1 cellular context compared by ENCODE assay signal in the genomic region with DNA sequence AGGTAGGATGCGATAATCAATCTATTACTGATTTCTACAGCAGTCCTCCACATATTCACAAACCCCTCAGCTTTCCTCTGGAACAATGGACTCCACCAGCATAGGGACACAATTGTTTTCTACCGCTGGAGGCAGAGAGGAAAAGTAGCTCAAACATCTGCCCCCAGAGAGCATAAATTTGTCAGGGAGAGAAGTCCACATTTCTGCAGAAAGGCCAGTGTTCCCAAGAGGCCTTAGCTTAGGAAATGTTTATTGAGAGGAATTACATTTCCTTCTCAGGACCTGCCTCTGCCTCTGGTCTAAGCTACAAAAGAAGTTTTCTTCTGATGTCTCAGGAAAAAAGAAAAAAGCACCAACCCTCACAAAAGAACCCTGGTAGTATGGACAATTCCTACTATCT.
TF ChIP-seq lines count a peak whose summit lies in the region.

No MANE protein-coding gene starts in this region.

TF ChIP-seq in GM23338, 12 proteins besides CTCF, POLR2A, EP300 and RAD21:
- TF ChIP-seq JUNB (IDR thresholded peaks at IDR 0.05; ENCODE audit: unreplicated experiment) = no peak
- no peak for TF ChIP-seq ZNF114 (CRISPR knock-in tag; IDR thresholded peaks at IDR 0.05)
- TF ChIP-seq CREB1 (CRISPR knock-in tag; IDR thresholded peaks at IDR 0.05; ENCODE audit: low read depth) = no peak
- TF ChIP-seq REST (IDR thresholded peaks at IDR 0.05; ENCODE audit: unreplicated experiment) = no peak
- TF ChIP-seq STAT1 (IDR thresholded peaks at IDR 0.05; ENCODE audit: unreplicated experiment) = no peak
- no peak for TF ChIP-seq NANOG (IDR thresholded peaks at IDR 0.05; ENCODE audit: borderline replicate concordance)
- TF ChIP-seq POLR2AphosphoS5 (IDR thresholded peaks at IDR 0.05; ENCODE audit: low read depth) = no peak
- no peak for TF ChIP-seq ZNF331 (CRISPR knock-in tag; IDR thresholded peaks at IDR 0.05; ENCODE audit: low read depth)
- no peak for TF ChIP-seq EZH2 (IDR thresholded peaks at IDR 0.05; ENCODE audit: low read depth, unreplicated experiment)
- TF ChIP-seq EZH2phosphoT487 (IDR thresholded peaks at IDR 0.05; ENCODE audit: unreplicated experiment) = no peak
- TF ChIP-seq, protein P1, sequence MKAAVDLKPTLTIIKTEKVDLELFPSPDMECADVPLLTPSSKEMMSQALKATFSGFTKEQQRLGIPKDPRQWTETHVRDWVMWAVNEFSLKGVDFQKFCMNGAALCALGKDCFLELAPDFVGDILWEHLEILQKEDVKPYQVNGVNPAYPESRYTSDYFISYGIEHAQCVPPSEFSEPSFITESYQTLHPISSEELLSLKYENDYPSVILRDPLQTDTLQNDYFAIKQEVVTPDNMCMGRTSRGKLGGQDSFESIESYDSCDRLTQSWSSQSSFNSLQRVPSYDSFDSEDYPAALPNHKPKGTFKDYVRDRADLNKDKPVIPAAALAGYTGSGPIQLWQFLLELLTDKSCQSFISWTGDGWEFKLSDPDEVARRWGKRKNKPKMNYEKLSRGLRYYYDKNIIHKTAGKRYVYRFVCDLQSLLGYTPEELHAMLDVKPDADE (IDR thresholded peaks at IDR 0.05) = no peak
- TF ChIP-seq, protein P2, sequence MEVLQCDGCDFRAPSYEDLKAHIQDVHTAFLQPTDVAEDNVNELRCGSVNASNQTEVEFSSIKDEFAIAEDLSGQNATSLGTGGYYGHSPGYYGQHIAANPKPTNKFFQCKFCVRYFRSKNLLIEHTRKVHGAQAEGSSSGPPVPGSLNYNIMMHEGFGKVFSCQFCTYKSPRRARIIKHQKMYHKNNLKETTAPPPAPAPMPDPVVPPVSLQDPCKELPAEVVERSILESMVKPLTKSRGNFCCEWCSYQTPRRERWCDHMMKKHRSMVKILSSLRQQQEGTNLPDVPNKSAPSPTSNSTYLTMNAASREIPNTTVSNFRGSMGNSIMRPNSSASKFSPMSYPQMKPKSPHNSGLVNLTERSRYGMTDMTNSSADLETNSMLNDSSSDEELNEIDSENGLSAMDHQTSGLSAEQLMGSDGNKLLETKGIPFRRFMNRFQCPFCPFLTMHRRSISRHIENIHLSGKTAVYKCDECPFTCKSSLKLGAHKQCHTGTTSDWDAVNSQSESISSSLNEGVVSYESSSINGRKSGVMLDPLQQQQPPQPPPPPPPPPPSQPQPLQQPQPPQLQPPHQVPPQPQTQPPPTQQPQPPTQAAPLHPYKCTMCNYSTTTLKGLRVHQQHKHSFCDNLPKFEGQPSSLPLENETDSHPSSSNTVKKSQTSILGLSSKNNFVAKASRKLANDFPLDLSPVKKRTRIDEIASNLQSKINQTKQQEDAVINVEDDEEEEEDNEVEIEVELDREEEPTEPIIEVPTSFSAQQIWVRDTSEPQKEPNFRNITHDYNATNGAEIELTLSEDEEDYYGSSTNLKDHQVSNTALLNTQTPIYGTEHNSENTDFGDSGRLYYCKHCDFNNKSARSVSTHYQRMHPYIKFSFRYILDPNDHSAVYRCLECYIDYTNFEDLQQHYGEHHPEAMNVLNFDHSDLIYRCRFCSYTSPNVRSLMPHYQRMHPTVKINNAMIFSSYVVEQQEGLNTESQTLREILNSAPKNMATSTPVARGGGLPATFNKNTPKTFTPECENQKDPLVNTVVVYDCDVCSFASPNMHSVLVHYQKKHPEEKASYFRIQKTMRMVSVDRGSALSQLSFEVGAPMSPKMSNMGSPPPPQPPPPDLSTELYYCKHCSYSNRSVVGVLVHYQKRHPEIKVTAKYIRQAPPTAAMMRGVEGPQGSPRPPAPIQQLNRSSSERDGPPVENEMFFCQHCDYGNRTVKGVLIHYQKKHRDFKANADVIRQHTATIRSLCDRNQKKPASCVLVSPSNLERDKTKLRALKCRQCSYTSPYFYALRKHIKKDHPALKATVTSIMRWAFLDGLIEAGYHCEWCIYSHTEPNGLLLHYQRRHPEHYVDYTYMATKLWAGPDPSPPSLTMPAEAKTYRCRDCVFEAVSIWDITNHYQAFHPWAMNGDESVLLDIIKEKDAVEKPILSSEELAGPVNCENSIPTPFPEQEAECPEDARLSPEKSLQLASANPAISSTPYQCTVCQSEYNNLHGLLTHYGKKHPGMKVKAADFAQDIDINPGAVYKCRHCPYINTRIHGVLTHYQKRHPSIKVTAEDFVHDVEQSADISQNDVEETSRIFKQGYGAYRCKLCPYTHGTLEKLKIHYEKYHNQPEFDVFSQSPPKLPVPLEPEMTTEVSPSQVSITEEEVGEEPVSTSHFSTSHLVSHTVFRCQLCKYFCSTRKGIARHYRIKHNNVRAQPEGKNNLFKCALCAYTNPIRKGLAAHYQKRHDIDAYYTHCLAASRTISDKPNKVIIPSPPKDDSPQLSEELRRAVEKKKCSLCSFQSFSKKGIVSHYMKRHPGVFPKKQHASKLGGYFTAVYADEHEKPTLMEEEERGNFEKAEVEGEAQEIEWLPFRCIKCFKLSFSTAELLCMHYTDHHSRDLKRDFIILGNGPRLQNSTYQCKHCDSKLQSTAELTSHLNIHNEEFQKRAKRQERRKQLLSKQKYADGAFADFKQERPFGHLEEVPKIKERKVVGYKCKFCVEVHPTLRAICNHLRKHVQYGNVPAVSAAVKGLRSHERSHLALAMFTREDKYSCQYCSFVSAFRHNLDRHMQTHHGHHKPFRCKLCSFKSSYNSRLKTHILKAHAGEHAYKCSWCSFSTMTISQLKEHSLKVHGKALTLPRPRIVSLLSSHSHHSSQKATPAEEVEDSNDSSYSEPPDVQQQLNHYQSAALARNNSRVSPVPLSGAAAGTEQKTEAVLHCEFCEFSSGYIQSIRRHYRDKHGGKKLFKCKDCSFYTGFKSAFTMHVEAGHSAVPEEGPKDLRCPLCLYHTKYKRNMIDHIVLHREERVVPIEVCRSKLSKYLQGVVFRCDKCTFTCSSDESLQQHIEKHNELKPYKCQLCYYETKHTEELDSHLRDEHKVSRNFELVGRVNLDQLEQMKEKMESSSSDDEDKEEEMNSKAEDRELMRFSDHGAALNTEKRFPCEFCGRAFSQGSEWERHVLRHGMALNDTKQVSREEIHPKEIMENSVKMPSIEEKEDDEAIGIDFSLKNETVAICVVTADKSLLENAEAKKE (CRISPR knock-in tag; IDR thresholded peaks at IDR 0.05) = no peak
